In genomic region chr11:111419641-111420327, GRCh38 we compare ENCODE assay signal across 16 cellular contexts. TPM values are rescaled to one million over a fixed set of nuclear protein-coding genes. Genes with fewer than 3 reads are reported as not detected.
DNase-seq lines count a peak whose midpoint lies in the region; ATAC-seq and TF ChIP-seq lines count a peak whose summit lies in the region.
"Had no signal": no experiment of that assay in that cellular context is flagged by ENCODE, and none has a peak within 500 bp of the region (broad histone marks: within the 10 kb centered on the region; RNA-seq: fewer than 3 reads in every experiment).

No MANE protein-coding gene starts in this region.

- H3K4me3 Mint-ChIP-seq in memory B cell = no peak overlapping the region
- H3K4me3 Mint-ChIP-seq in natural killer cell treated with Interleukin-12 subunit alpha and Interleukin-12 subunit beta and Interleukin-15 and Interleukin-18, amount 100 ng/mL, for 72 hours = no peak overlapping the region
- H3K4me3 Mint-ChIP-seq: naive thymus-derived CD4-positive, alpha-beta T cell had no signal

- H3K36me3 ChIP-seq in heart left ventricle (no peaks in the 10 kb centered on the region), tibial artery (no peaks in the 10 kb centered on the region)

- no peaks in the 10 kb centered on the region for H3K36me3 Mint-ChIP-seq in memory B cell
- H3K36me3 Mint-ChIP-seq in natural killer cell treated with Interleukin-12 subunit alpha and Interleukin-12 subunit beta and Interleukin-15 and Interleukin-18, amount 100 ng/mL, for 72 hours = no peaks in the 10 kb centered on the region

- H3K27me3 ChIP-seq in heart left ventricle (peaks cover 0 to 6% (median 0%) of the 10 kb centered on the region in 9 donors), tibial artery (peaks cover 0 to 2% of the 10 kb centered on the region in 2 donors)

- H3K27ac ChIP-seq in heart left ventricle = no peak overlapping the region
- peak overlapping the region; percentile 38 to 48 for H3K27ac ChIP-seq in tibial artery

- DNase-seq in Right ventricle myocardium inferior (ENCODE audit: missing footprints) (no peak), heart left ventricle (no peak), amygdala (lab: John Stamatoyannopoulos, UW) (peak in 44 of 56 donors; percentile 5 to 87 (median 36)), memory B cell (ENCODE audit: low spot score in 2 of 2) (no peak), tibial artery (peak; percentile 37 to 82), HT-29 (ENCODE audit: low spot score) (no peak)
- no peak for DNase-seq in natural killer cell treated with Interleukin-12 subunit alpha and Interleukin-12 subunit beta and Interleukin-15 and Interleukin-18, amount 100 ng/mL, for 72 hours (ENCODE audit: low spot score)
- DNase-seq: activated CD8-positive, alpha-beta memory T cell treated with anti-CD3 and anti-CD28 coated beads, Interleukin-2, amount 50 U/mL, for 4 hours; foreskin fibroblast; GOT3; kidney; naive thymus-derived CD4-positive, alpha-beta T cell; NCI-H1417 treated with DMSO at 0.1 percent for 48 hours; NCI-H748 treated with DMSO at 0.1 percent for 48 hours had no signal

- peak; percentile 2 for ATAC-seq in Right ventricle myocardium inferior
- no peak for ATAC-seq in heart left ventricle
- no peak for ATAC-seq in memory B cell (ENCODE audit: low read depth)
- no peak for ATAC-seq in HG03378 (IDR thresholded peaks at IDR 0.05; ENCODE audit: unreplicated experiment)
- no peak for ATAC-seq in natural killer cell treated with Interleukin-12 subunit alpha and Interleukin-12 subunit beta and Interleukin-15 and Interleukin-18, amount 100 ng/mL, for 72 hours
- ATAC-seq: naive thymus-derived CD4-positive, alpha-beta T cell had no signal

- intact Hi-C loops in Right ventricle myocardium inferior (cut with DNase I) (no loop called here), heart left ventricle (cut with DNase I) (loop anchor here in 6 of 10 donors (5.0 kb wide), 2 partner anchors 122 to 137 kb away; partner anchors contain the start of gene POU2AF3 (in 3 of the 6)), tibial artery (cut with DNase I; ENCODE audit: low total_unique reads) (loop anchor here (5.0 kb wide), 1 partner anchor 122 kb away; the partner anchor contains the start of gene POU2AF3)

- H3K27ac Mint-ChIP-seq in memory B cell = peak overlapping the region; percentile 100
- H3K27ac Mint-ChIP-seq in natural killer cell treated with Interleukin-12 subunit alpha and Interleukin-12 subunit beta and Interleukin-15 and Interleukin-18, amount 100 ng/mL, for 72 hours = no peak overlapping the region

- TF ChIP-seq CTCF in heart left ventricle (IDR thresholded peaks at IDR 0.05) = no peak
- no peak for TF ChIP-seq CTCF in tibial artery (IDR thresholded peaks at IDR 0.05)

- H3K4me3 ChIP-seq in heart left ventricle (no peak overlapping the region), tibial artery (no peak overlapping the region)

- no peaks in the 10 kb centered on the region for H3K27me3 Mint-ChIP-seq in memory B cell
- H3K27me3 Mint-ChIP-seq in natural killer cell treated with Interleukin-12 subunit alpha and Interleukin-12 subunit beta and Interleukin-15 and Interleukin-18, amount 100 ng/mL, for 72 hours = peaks cover under 1 to 2% of the 10 kb centered on the region in 2 donors
- H3K27me3 Mint-ChIP-seq: naive thymus-derived CD4-positive, alpha-beta T cell had no signal

- peaks cover 0 to 27% (median 14%) of the 10 kb centered on the region in 12 donors for H3K4me1 ChIP-seq in heart left ventricle
- peaks cover 0 to 33% (median 25%) of the 10 kb centered on the region in 4 donors for H3K4me1 ChIP-seq in tibial artery

- H3K9me3 Mint-ChIP-seq in memory B cell = no peaks in the 10 kb centered on the region
- H3K9me3 Mint-ChIP-seq in natural killer cell treated with Interleukin-12 subunit alpha and Interleukin-12 subunit beta and Interleukin-15 and Interleukin-18, amount 100 ng/mL, for 72 hours = no peaks in the 10 kb centered on the region

- H3K9me3 ChIP-seq in heart left ventricle = no peaks in the 10 kb centered on the region
- no peaks in the 10 kb centered on the region for H3K9me3 ChIP-seq in tibial artery

- H3K4me1 Mint-ChIP-seq in memory B cell = peaks cover 71% of the 10 kb centered on the region
- peaks cover 13 to 14% of the 10 kb centered on the region in 2 donors for H3K4me1 Mint-ChIP-seq in natural killer cell treated with Interleukin-12 subunit alpha and Interleukin-12 subunit beta and Interleukin-15 and Interleukin-18, amount 100 ng/mL, for 72 hours (ENCODE audit: low read depth in 2 of 2)

- 61 to 96% (median 72%) methylated on average over 3 to 5 of the region's 5 CpGs for WGBS in heart left ventricle, 4 donors

- TF ChIP-seq POLR2A in heart left ventricle (IDR thresholded peaks at IDR 0.05) = no peak

RNA-seq across cellular contexts. Expression of gene POU2AF1, which starts 40.7 kb away (rescaled TPM):
- total RNA-seq in Right ventricle myocardium inferior (0.24 TPM), heart left ventricle (1 to 10 TPM in 1 of 9 donors, under 1 TPM in 2, not detected in 6; 0.20 to 1.3 (median 0.28) TPM)
- under 1 TPM in 1 of 2 donors, not detected in 1; 0.07 TPM for polyA plus RNA-seq in heart left ventricle
- total RNA-seq in natural killer cell treated with Interleukin-12 subunit alpha and Interleukin-12 subunit beta and Interleukin-15 and Interleukin-18, amount 100 ng/mL, for 72 hours = 1 to 10 TPM in 1 of 2 donors, not detected in 1; 4.2 TPM
- 2.0 and 4.0 TPM in 2 replicates for total RNA-seq in HT-29 (2014; rRNA removed; shearing (Covaris generic))
- total RNA-seq: SK-MEL-5 had no signal

Comparison
In these comparisons a context has a peak if more than half of its experiments do, and no peak if none do; other contexts are left out.
1. DNase-seq: peak in amygdala (44 of 56) and tibial artery (2 of 2); none in Right ventricle myocardium inferior (single experiment), heart left ventricle (0 of 5), memory B cell (0 of 2), natural killer cell treated with Interleukin-12 subunit alpha and Interleukin-12 subunit beta and Interleukin-15 and Interleukin-18, amount 100 ng/mL, for 72 hours (single experiment) and HT-29 (single experiment).
2. H3K27ac ChIP-seq: peak in tibial artery (2 of 2); none in heart left ventricle (0 of 12).